ENCODE assay signal across 7 cellular contexts in the genomic region with DNA sequence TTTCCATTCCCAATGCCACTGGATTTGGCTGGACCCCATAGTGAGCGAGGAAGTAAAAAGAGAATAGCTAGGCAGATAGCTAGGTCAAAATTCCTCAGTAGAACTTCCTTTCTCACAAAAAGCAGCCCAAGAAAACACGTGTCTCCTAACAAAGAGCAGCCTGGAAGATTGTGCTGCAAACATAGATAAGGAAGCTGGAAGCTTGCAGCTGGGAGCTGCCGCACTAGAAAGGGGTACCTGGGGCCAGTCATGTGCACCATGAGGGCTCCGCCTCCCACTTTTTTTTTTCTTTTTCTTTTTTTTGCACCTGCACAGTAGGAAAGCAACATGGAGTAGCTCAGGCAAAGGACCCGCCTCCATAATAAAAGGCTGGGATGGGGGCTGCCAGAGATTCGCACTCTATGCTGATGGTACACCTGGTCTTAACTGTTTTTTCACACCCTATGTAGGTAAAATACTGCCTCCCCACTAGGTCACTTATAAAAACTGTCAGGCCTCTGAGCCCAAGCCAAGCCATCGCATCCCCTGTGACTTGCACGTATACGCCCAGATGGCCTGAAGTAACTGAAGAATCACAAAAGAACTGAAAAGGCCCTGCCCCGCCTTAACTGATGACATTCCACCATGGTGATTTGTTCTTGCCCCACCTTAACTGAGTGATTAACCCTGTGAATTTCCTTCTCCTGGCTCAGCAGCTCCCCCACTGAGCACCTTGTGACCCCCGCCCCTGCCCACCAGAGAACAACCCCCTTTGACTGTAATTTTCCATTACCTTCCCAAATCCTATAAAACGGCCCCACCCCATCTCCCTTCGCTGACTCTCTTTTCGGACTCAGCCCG.
DNase-seq lines count a peak whose midpoint lies in the region; ATAC-seq, FAIRE-seq and TF ChIP-seq lines count a peak whose summit lies in the region.
"Not testable (repeated sequence)": the region's sequence is repeated elsewhere in the genome, so short reads cannot be mapped to it uniquely, and the experiment has no call there.

No MANE protein-coding gene starts in this region.

- 71% methylated on average over 12 of the region's 15 CpGs for WGBS in HUES64
- 37% methylated on average over 11 of the region's 15 CpGs for WGBS in mammary epithelial cell (ENCODE audit: low coverage, missing lambda C conversion rate)

- intact Hi-C loops in mammary epithelial cell (cut with micrococcal nuclease) = loop anchor here (1.0 kb wide), 1 partner anchor 8 kb away; no protein-coding TSS in a partner anchor

- H3K79me2 ChIP-seq in GM23338 (replicated peaks; ENCODE audit: insufficient read depth) = not testable (repeated sequence)
- H3K79me2 ChIP-seq in mammary epithelial cell (ENCODE audit: insufficient read depth, low read length) (peaks cover 47% of the 10 kb centered on the region), keratinocyte (ENCODE audit: control insufficient read depth, insufficient read depth, low read length) (peaks cover 11% of the 10 kb centered on the region)

- not testable (repeated sequence) for H3K4me2 ChIP-seq in GM23338
- H3K4me2 ChIP-seq in mammary epithelial cell (ENCODE audit: insufficient read depth, low read depth, low read length) (peak overlapping the region; percentile 33), keratinocyte (ENCODE audit: control insufficient read depth, extremely low read depth, insufficient read depth, low read depth, low read length) (peak overlapping the region; percentile 30)

- ATAC-seq in GM23338 = not testable (repeated sequence)
- peak; percentile 93 for ATAC-seq in esophagus mucosa

- not testable (repeated sequence) for H4K20me1 ChIP-seq in GM23338 (replicated peaks; ENCODE audit: insufficient read depth); mammary epithelial cell (ENCODE audit: insufficient read depth, low read length); keratinocyte (ENCODE audit: control insufficient read depth, extremely low read depth, insufficient read depth, low read length)

- dilution Hi-C loops in mammary epithelial cell (cut with HindIII; ENCODE audit: low sequenced_read_pairs); keratinocyte (cut with MboI; ENCODE audit: extremely low pct_ligation_motif_present, low sequenced_read_pairs): not testable (repeated sequence)

- H3K4me3 ChIP-seq in GM23338; HUES64 (ENCODE audit: low read length): not testable (repeated sequence)
- H3K4me3 ChIP-seq in mammary epithelial cell (replicated peaks in 1 of 3; ENCODE audit: insufficient read depth in 1 of 3, low read depth in 2 of 3, low read length in 3 of 3) (peak overlapping the region in 1 of 3 experiments; percentile 52), keratinocyte (ENCODE audit: control insufficient read depth in 2 of 3, extremely low read depth in 1 of 3, insufficient read depth in 2 of 3, low read depth in 1 of 3, low read length in 3 of 3) (peak overlapping the region in 2 of 3 experiments; percentile 21 to 48)

- not testable (repeated sequence) for H3K4me1 ChIP-seq in GM23338 (ENCODE audit: insufficient read depth); HUES64 (ENCODE audit: insufficient read depth, low read length)
- H3K4me1 ChIP-seq in mammary epithelial cell (ENCODE audit: insufficient read depth, low read length) (peaks cover 18% of the 10 kb centered on the region), keratinocyte (ENCODE audit: control insufficient read depth, extremely low read depth, insufficient read depth, low read length) (peaks cover 11% of the 10 kb centered on the region)

- CTCF ChIA-PET in RWPE1 (lab: Yijun Ruan, JAX) = interaction anchor here (0.6 kb wide), 2 partner anchors 50 to 728 kb away, joined by 3 to 4 read pairs; no protein-coding TSS in a partner anchor
- CTCF ChIA-PET in mammary epithelial cell (lab: Charles Lee; ENCODE audit: low non-redundant PET) = not testable (repeated sequence)

- not testable (repeated sequence) for H3K27me3 ChIP-seq in GM23338 (ENCODE audit: insufficient read depth); HUES64 (ENCODE audit: insufficient read depth, low read length); mammary epithelial cell (ENCODE audit: insufficient read depth, low read length); keratinocyte (ENCODE audit: control insufficient read depth, extremely low read depth, insufficient read depth, low read length)

- not testable (repeated sequence) for H3K27ac Mint-ChIP-seq in GM23338
- peak overlapping the region; percentile 82 for H3K27ac Mint-ChIP-seq in osteocyte (ENCODE audit: unreplicated experiment)

- H3K27me3 Mint-ChIP-seq in GM23338 (ENCODE audit: insufficient read depth, low read depth, poor library complexity); osteocyte (ENCODE audit: unreplicated experiment): not testable (repeated sequence)

- 0 out of 2 replicates have a peak overlapping the region, but pooled peaks have one; percentile 6 for H2AFZ ChIP-seq in GM23338
- H2AFZ ChIP-seq in mammary epithelial cell (ENCODE audit: low read depth, low read length); keratinocyte (ENCODE audit: control insufficient read depth, low read length): not testable (repeated sequence)

- not testable (repeated sequence) for H3F3A ChIP-seq in GM23338 (replicated peaks; ENCODE audit: low read depth)

- H3K36me3 Mint-ChIP-seq in GM23338 (ENCODE audit: low read depth) = peaks cover 18% of the 10 kb centered on the region; the same call in 2 of the 3 replicates
- H3K36me3 Mint-ChIP-seq in osteocyte (ENCODE audit: unreplicated experiment) = not testable (repeated sequence)

- TF ChIP-seq CTCF in GM23338 (conservative IDR thresholded peaks at IDR 0.05; ENCODE audit: low read depth in 2 of 2); RWPE1 (conservative IDR thresholded peaks at IDR 0.05; ENCODE audit: low read depth); mammary epithelial cell (conservative IDR thresholded peaks at IDR 0.05 in 1 of 2, IDR thresholded peaks at IDR 0.05 in 1 of 2; ENCODE audit: extremely low read depth in 1 of 2, insufficient read depth in 1 of 2, low read depth in 1 of 2, low read length in 2 of 2); keratinocyte (optimal IDR thresholded peaks at IDR 0.05 in 1 of 3, IDR thresholded peaks at IDR 0.05 in 1 of 3, conservative IDR thresholded peaks at IDR 0.05 in 1 of 3; ENCODE audit: extremely low read depth in 1 of 3, insufficient read depth in 2 of 3, low read length in 3 of 3); osteocyte (IDR thresholded peaks at IDR 0.05): not testable (repeated sequence)

- in situ Hi-C loops in mammary epithelial cell (cut with MboI; ENCODE audit: low sequenced_read_pairs in 2 of 2) = loop anchor here (25.0 kb wide), 3 partner anchors 303 to 847 kb away; a partner anchor contains a TSS

- H3K36me3 ChIP-seq in GM23338 (ENCODE audit: insufficient read depth); HUES64 (ENCODE audit: insufficient read depth, low read length); mammary epithelial cell (ENCODE audit: insufficient read depth, low read length); keratinocyte (ENCODE audit: control insufficient read depth in 2 of 2, extremely low read depth in 1 of 2, insufficient read depth in 2 of 2, low read length in 2 of 2): not testable (repeated sequence)

- H3K9ac ChIP-seq in HUES64 (ENCODE audit: low read depth, low read length) = not testable (repeated sequence)
- H3K9ac ChIP-seq in mammary epithelial cell (ENCODE audit: insufficient read depth, low read length) (peak overlapping the region; percentile 67), keratinocyte (ENCODE audit: control insufficient read depth, extremely low read depth, insufficient read depth, low read length) (peak overlapping the region; percentile 85)

- BruUV-seq in mammary epithelial cell (replicated peaks; lab: Mats Ljungman, UMichigan) = TSS peak; percentile 90

- H3K4me1 Mint-ChIP-seq in GM23338 = not testable (repeated sequence)
- H3K4me1 Mint-ChIP-seq in osteocyte (ENCODE audit: unreplicated experiment) = peaks cover 38% of the 10 kb centered on the region

- POLR2A ChIA-PET in RWPE1 (lab: Yijun Ruan, JAX; ENCODE audit: low non-redundant PET) = not testable (repeated sequence)

- H3K27ac ChIP-seq in GM23338 (ENCODE audit: low read depth) (peak overlapping the region; percentile 78; the same call in 1 of the 2 replicates), HUES64 (ENCODE audit: low read depth, low read length) (peak overlapping the region; percentile 74; the same call in 1 of the 2 replicates), RWPE1 (peak overlapping the region; percentile 94), mammary epithelial cell (ENCODE audit: insufficient read depth, low read depth, low read length) (peak overlapping the region; percentile 98), keratinocyte (ENCODE audit: control insufficient read depth, insufficient read depth, low read length) (peak overlapping the region; percentile 84)

- H3K9me1 ChIP-seq in keratinocyte (ENCODE audit: control insufficient read depth, extremely low read depth, insufficient read depth, low read length) = not testable (repeated sequence)

- H3K9me3 ChIP-seq in HUES64 (ENCODE audit: insufficient read depth, low read depth, low read length); mammary epithelial cell (replicated peaks; ENCODE audit: insufficient read depth, low read length); keratinocyte (ENCODE audit: control insufficient read depth, low read depth, low read length): not testable (repeated sequence)

- H3K9me2 ChIP-seq in GM23338 (ENCODE audit: insufficient read depth) = not testable (repeated sequence)

- not testable (repeated sequence) for H3K4me3 Mint-ChIP-seq in GM23338
- peak overlapping the region; percentile 45 for H3K4me3 Mint-ChIP-seq in osteocyte (ENCODE audit: unreplicated experiment)

- peak; percentile 74 for FAIRE-seq in keratinocyte (lab: Jason Lieb, UNC)

- peaks cover 27% of the 10 kb centered on the region for H3K9me3 Mint-ChIP-seq in GM23338
- H3K9me3 Mint-ChIP-seq in osteocyte (ENCODE audit: unreplicated experiment) = not testable (repeated sequence)

- DNase-seq in GM23338 (ENCODE audit: low spot score) (peak; percentile 19), mammary epithelial cell (peak; percentile 74)
- DNase-seq in RWPE1 (ENCODE audit: low spot score); keratinocyte (ENCODE audit: low read depth, low spot score); osteocyte (ENCODE audit: extremely low spot score, unreplicated experiment): not testable (repeated sequence)
